18 cellular contexts compared by ENCODE assay signal in genomic region chr22:31038686-31039085, GRCh38. TPM values are rescaled to one million over a fixed set of nuclear protein-coding genes. Genes with fewer than 3 reads are reported as not detected.
DNase-seq lines count a peak whose midpoint lies in the region; ATAC-seq and TF ChIP-seq lines count a peak whose summit lies in the region.
"Had no signal": no experiment of that assay in that cellular context is flagged by ENCODE, and none has a peak within 500 bp of the region (broad histone marks: within the 10 kb centered on the region; RNA-seq: fewer than 3 reads in every experiment).

No MANE protein-coding gene starts in this region.

- TF ChIP-seq CTCF in esophagus squamous epithelium (IDR thresholded peaks at IDR 0.05) (no peak), osteoblast (IDR thresholded peaks at IDR 0.05; ENCODE audit: extremely low read depth, low read depth, low read length) (no peak), thoracic aorta (IDR thresholded peaks at IDR 0.05) (no peak), WERI-Rb-1 (IDR thresholded peaks at IDR 0.05; ENCODE audit: low read depth, low read length) (no peak)

- H3K36me3 ChIP-seq in adipocyte (ENCODE audit: control insufficient read depth, insufficient read depth, low read length, severe bottlenecking) (no peaks in the 10 kb centered on the region), esophagus squamous epithelium (no peaks in the 10 kb centered on the region), osteoblast (ENCODE audit: insufficient read depth, low read length) (no peaks in the 10 kb centered on the region), thoracic aorta (no peaks in the 10 kb centered on the region), WERI-Rb-1 (no peaks in the 10 kb centered on the region)
- H3K36me3 ChIP-seq: HAP-1 had no signal

- intact Hi-C loops in esophagus squamous epithelium (cut with DNase I): no loop called here

- peaks cover 30% of the 10 kb centered on the region for H3K4me1 ChIP-seq in adipocyte (ENCODE audit: control insufficient read depth, insufficient read depth, low read length)
- H3K4me1 ChIP-seq in esophagus squamous epithelium: peaks cover 0 to 42% (median 15%) of the 10 kb centered on the region in 3 donors
- peaks cover 26% of the 10 kb centered on the region for H3K4me1 ChIP-seq in osteoblast (ENCODE audit: insufficient read depth, low read length)
- peaks cover 11 to 50% of the 10 kb centered on the region in 2 donors for H3K4me1 ChIP-seq in thoracic aorta (ENCODE audit: control insufficient read depth in 1 of 2, low read depth in 2 of 2)
- H3K4me1 ChIP-seq: HAP-1 had no signal

- WGBS in esophagus squamous epithelium, 2 donors: 78% methylated on average over 1 of the region's 1 CpG

- H2AFZ ChIP-seq in osteoblast (ENCODE audit: low read length): no peak overlapping the region

- H3K27ac ChIP-seq in esophagus squamous epithelium: peak overlapping the region in 3 of 4 donors; percentile 69 to 87 (median 72)
- peak overlapping the region; percentile 2 for H3K27ac ChIP-seq in osteoblast (ENCODE audit: low read depth, low read length)
- H3K27ac ChIP-seq in thoracic aorta: peak overlapping the region; percentile 64 to 94
- H3K27ac ChIP-seq in WERI-Rb-1: no peak overlapping the region

- H3K79me2 ChIP-seq in osteoblast (ENCODE audit: insufficient read depth, low read length): no peaks in the 10 kb centered on the region

- H3K27me3 ChIP-seq in adipocyte (replicated peaks; ENCODE audit: control insufficient read depth, insufficient read depth, low read length) (no peaks in the 10 kb centered on the region), esophagus squamous epithelium (no peaks in the 10 kb centered on the region), osteoblast (ENCODE audit: insufficient read depth, low read length) (no peaks in the 10 kb centered on the region), thoracic aorta (replicated peaks; ENCODE audit: insufficient read depth) (no peaks in the 10 kb centered on the region), WERI-Rb-1 (ENCODE audit: insufficient read depth, low read depth, severe bottlenecking) (no peaks in the 10 kb centered on the region)

- DNase-seq in adipocyte (ENCODE audit: low read depth): no peak
- no peak for DNase-seq in esophagus squamous epithelium (lab: John Stamatoyannopoulos, UW)
- no peak for DNase-seq in osteoblast (ENCODE audit: insufficient read length, low spot score, missing footprints)
- no peak for DNase-seq in thoracic aorta (ENCODE audit: low spot score)
- no peak for DNase-seq in nucleus accumbens (lab: John Stamatoyannopoulos, UW)
- no peak for DNase-seq in WERI-Rb-1
- no peak for DNase-seq in cortex of kidney (lab: John Stamatoyannopoulos, UW)
- no peak for DNase-seq in DMS53 (lab: John Stamatoyannopoulos, UW)
- DNase-seq: activated CD4-positive, alpha-beta T cell treated with anti-CD3 and anti-CD28 coated beads, Interleukin-2, amount 10 ng/mL, durations not matched to agents 7 days and 5 days; activated naive CD4-positive, alpha-beta T cell treated with Interleukin-2 at 50 U/mL for 16 hours; CD4-positive, CD25-positive, alpha-beta regulatory T cell; NCI-H1105 treated with DMSO at 0.1 percent for 48 hours; NCI-H524; retina; stimulated activated naive B cell treated with anti-CD40 and anti-IgM and Interleukin-4, amounts not matched to agents 10 μg/mL and 1 μg/mL and 100 μg/mL, for 72 hours; T-cell had no signal

- peak overlapping the region; percentile 2 for H3K9ac ChIP-seq in adipocyte (ENCODE audit: low read length)

- H3K4me3 ChIP-seq in adipocyte (ENCODE audit: low read length) (no peak overlapping the region), esophagus squamous epithelium (no peak overlapping the region), osteoblast (ENCODE audit: insufficient read depth, low read length) (no peak overlapping the region), thoracic aorta (no peak overlapping the region), WERI-Rb-1 (ENCODE audit: low read depth, low read length) (no peak overlapping the region)
- H3K4me3 ChIP-seq: GM12878, HAP-1 had no signal

- no peak overlapping the region for H3K4me2 ChIP-seq in osteoblast (ENCODE audit: insufficient read depth, low read length)

- H3K9me3 ChIP-seq in adipocyte (ENCODE audit: control insufficient read depth, low read length) (no peaks in the 10 kb centered on the region), esophagus squamous epithelium (no peaks in the 10 kb centered on the region), osteoblast (ENCODE audit: low read depth, low read length) (no peaks in the 10 kb centered on the region), thoracic aorta (no peaks in the 10 kb centered on the region), WERI-Rb-1 (ENCODE audit: severe bottlenecking) (no peaks in the 10 kb centered on the region)
- H3K9me3 ChIP-seq: HAP-1 had no signal

- no peaks in the 10 kb centered on the region for H4K20me1 ChIP-seq in osteoblast (ENCODE audit: insufficient read depth, low read length)

- TF ChIP-seq POLR2A in esophagus squamous epithelium (IDR thresholded peaks at IDR 0.05): no peak

- ATAC-seq in thoracic aorta (ENCODE audit: insufficient number of reproducible peaks, low FRiP score, low read depth): no peak
- ATAC-seq: GM12878; stimulated activated naive B cell treated with anti-CD40 and anti-IgM and Interleukin-4, amounts not matched to agents 10 μg/mL and 1 μg/mL and 100 μg/mL, for 72 hours; T-cell had no signal

RNA-seq across cellular contexts. Expression of gene SMTN, which starts 42.4 kb away (rescaled TPM):
- total RNA-seq in esophagus squamous epithelium (100 to 1,000 TPM in 1 of 4 donors, 10 to 100 TPM in 3; 28.2 to 158 (median 45.8) TPM), osteoblast (30.6 and 31.5 TPM in 2 replicates), thoracic aorta (100 to 1,000 TPM; 632 to 946 TPM)
